In the genomic region with DNA sequence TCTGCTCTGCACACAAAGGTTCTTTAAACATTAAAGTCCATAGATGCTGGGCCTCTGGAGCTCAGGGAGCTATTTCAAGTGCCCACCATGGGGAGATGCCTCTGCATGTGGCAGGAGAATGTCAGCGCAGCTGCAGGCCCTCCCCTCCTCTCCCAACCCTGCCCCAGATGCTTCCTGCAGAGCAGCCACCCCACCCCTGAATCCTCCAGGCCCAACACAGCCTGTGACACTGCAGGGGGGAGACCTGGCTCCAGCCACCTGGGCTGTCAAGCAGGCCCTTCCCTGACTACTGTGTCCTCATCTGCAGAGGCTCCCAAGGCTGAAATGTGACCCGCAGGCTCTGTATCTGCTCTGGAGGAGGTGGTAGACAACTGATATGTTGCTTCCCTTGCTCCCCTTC, we compare ENCODE assay signal across 17 cellular contexts.
DNase-seq lines count a peak whose midpoint lies in the region; ATAC-seq, FAIRE-seq and TF ChIP-seq lines count a peak whose summit lies in the region.
"Had no signal": no experiment of that assay in that cellular context is flagged by ENCODE, and none has a peak within 500 bp of the region (broad histone marks: within the 10 kb centered on the region; RNA-seq: fewer than 3 reads in every experiment).

No MANE protein-coding gene starts in this region.

- no peak overlapping the region for H2AFZ ChIP-seq in IMR-90 (replicated peaks; ENCODE audit: low read length, poor library complexity)
- no peak overlapping the region for H2AFZ ChIP-seq in H1 (ENCODE audit: low read length)
- H2AFZ ChIP-seq: GM23248 had no signal

- H4K8ac ChIP-seq in IMR-90 (ENCODE audit: low read depth in 2 of 2, low read length in 2 of 2) (no peak overlapping the region), H1 (ENCODE audit: extremely low read depth, insufficient read depth, low read length) (no peak overlapping the region)

- no peak overlapping the region for H4K91ac ChIP-seq in IMR-90 (ENCODE audit: insufficient read depth, low read depth, low read length)
- H4K91ac ChIP-seq in H1 (replicated peaks; ENCODE audit: insufficient read length, low read length): no peak overlapping the region

- dilution Hi-C loops in IMR-90 (cut with HindIII; ENCODE audit: low sequenced_read_pairs, unreplicated experiment): no loop called here

- no peak overlapping the region for H3K18ac ChIP-seq in IMR-90 (ENCODE audit: low read depth, low read length)
- H3K18ac ChIP-seq in H1 (ENCODE audit: extremely low read depth, low read length): no peak overlapping the region

- DNase-seq in IMR-90: no peak
- no peak for DNase-seq in H1 (ENCODE audit: low read depth in 1 of 2, low spot score in 2 of 2)
- no peak for DNase-seq in upper lobe of right lung
- no peak for DNase-seq in NOMO-1 (lab: John Stamatoyannopoulos, UW; ENCODE audit: unreplicated experiment in 2 of 2)
- DNase-seq in left colon: no peak
- DNase-seq: CD8-positive, alpha-beta T cell; COR-L47; DMS153; DMS79 treated with DMSO at 0.1 percent for 48 hours; EL; GM23248 had no signal

- TF ChIP-seq RAD21 in IMR-90 (IDR thresholded peaks at IDR 0.05; ENCODE audit: low read length) (no peak), H1 (IDR thresholded peaks at IDR 0.05 in 1 of 2, conservative IDR thresholded peaks at IDR 0.05 in 1 of 2; ENCODE audit: low read depth in 2 of 2, low read length in 2 of 2) (no peak)

- H3K4me2 ChIP-seq in BLaER1 treated with 17β-estradiol and CSF1 and Interleukin-3, amounts not matched to agents 10 nM and 100 nM: peak overlapping the region in 8 of 11 experiments; percentile 18 to 58 (median 38); a peak in 14 of 22 replicates
- H3K4me2 ChIP-seq in IMR-90 (ENCODE audit: low read depth, low read length) (no peak overlapping the region), H1 (ENCODE audit: insufficient read depth in 1 of 2, low read depth in 2 of 2, low read length in 2 of 2) (no peak overlapping the region)

- BruUV-seq in IMR-90 (replicated peaks; lab: Mats Ljungman, UMichigan): no TSS peak

- H3K27ac ChIP-seq in BLaER1 treated with 17β-estradiol and CSF1 and Interleukin-3, amounts not matched to agents 10 nM and 100 nM: no peak overlapping the region
- H3K27ac ChIP-seq in IMR-90 (ENCODE audit: insufficient read depth, low read length) (no peak overlapping the region), H1 (ENCODE audit: low read depth, low read length) (no peak overlapping the region), upper lobe of right lung (no peak overlapping the region)
- H3K27ac ChIP-seq: GM23248 had no signal

- no peaks in the 10 kb centered on the region for H3K79me2 ChIP-seq in H1 (ENCODE audit: control insufficient read depth in 1 of 2, insufficient read depth in 2 of 2, low read length in 2 of 2)

- WGBS in IMR-90 (ENCODE audit: extremely low coverage in 2 of 2, insufficient read length in 1 of 2), 2 experiments: no CpG with 5 or more reads among the region's 2 CpGs
- 75% methylated on average over 1 of the region's 2 CpGs; no CpG with 5 or more reads in 1 of the 2 experiments for WGBS in H1 (ENCODE audit: extremely low coverage in 1 of 2, insufficient coverage in 1 of 2, insufficient read length in 1 of 2, insufficient replicate concordance in 2 of 2, low coverage in 1 of 2, low lambda C conversion rate in 2 of 2, missing lambda C conversion rate in 1 of 2), 2 experiments

- H3K14ac ChIP-seq in IMR-90 (replicated peaks; ENCODE audit: low read depth, low read length): no peak overlapping the region
- H3K14ac ChIP-seq in H1 (ENCODE audit: insufficient read length): no peak overlapping the region

- no peak overlapping the region for H3K9ac ChIP-seq in BLaER1 treated with 17β-estradiol and CSF1 and Interleukin-3, amounts not matched to agents 10 nM and 100 nM
- H3K9ac ChIP-seq in IMR-90 (ENCODE audit: low read depth, low read length) (no peak overlapping the region), H1 (replicated peaks in 1 of 4; ENCODE audit: extremely low read depth in 1 of 4, low read depth in 3 of 4, low read length in 3 of 4) (no peak overlapping the region)
- H3K9ac ChIP-seq: GM23248 had no signal

- no peak overlapping the region for H4K5ac ChIP-seq in IMR-90 (ENCODE audit: low read depth, low read length)
- no peak overlapping the region for H4K5ac ChIP-seq in H1 (ENCODE audit: insufficient read length, low read depth, low read length)

- H3K23ac ChIP-seq in IMR-90 (ENCODE audit: low read depth, low read length) (no peak overlapping the region), H1 (ENCODE audit: insufficient read length) (no peak overlapping the region)

- POLR2A ChIA-PET in IMR-90 (lab: Charles Lee; ENCODE audit: unreplicated experiment) (no interaction called here), H1 (lab: Charles Lee; ENCODE audit: partially characterized antibody) (interaction anchor here (1.6 kb wide), 1 partner anchor 10 kb away, joined by 5 read pairs; no protein-coding TSS in a partner anchor)

- no peaks in the 10 kb centered on the region for H3K27me3 ChIP-seq in BLaER1 treated with 17β-estradiol and CSF1 and Interleukin-3, amounts not matched to agents 10 nM and 100 nM
- H3K27me3 ChIP-seq in IMR-90 (ENCODE audit: control insufficient read depth, insufficient read depth, low read length) (no peaks in the 10 kb centered on the region), H1 (replicated peaks in 1 of 4; ENCODE audit: control insufficient read depth in 3 of 4, extremely low read depth in 1 of 4, insufficient read depth in 3 of 4, low read length in 3 of 4) (no peaks in the 10 kb centered on the region), upper lobe of right lung (no peaks in the 10 kb centered on the region)

- H3K36me3 ChIP-seq in BLaER1 treated with 17β-estradiol and CSF1 and Interleukin-3, amounts not matched to agents 10 nM and 100 nM: no peaks in the 10 kb centered on the region
- peaks cover 4% of the 10 kb centered on the region for H3K36me3 ChIP-seq in IMR-90 (ENCODE audit: control insufficient read depth, insufficient read depth, low read length)
- H3K36me3 ChIP-seq in H1 (ENCODE audit: control insufficient read depth in 2 of 4, insufficient read depth in 4 of 4, low read length in 3 of 4): no peaks in the 10 kb centered on the region
- no peaks in the 10 kb centered on the region for H3K36me3 ChIP-seq in upper lobe of right lung

- H3K4me3 ChIP-seq in BLaER1 treated with 17β-estradiol and CSF1 and Interleukin-3, amounts not matched to agents 10 nM and 100 nM: no peak overlapping the region
- H3K4me3 ChIP-seq in IMR-90 (ENCODE audit: insufficient read depth, low read depth, low read length): no peak overlapping the region
- H3K4me3 ChIP-seq in H1 (ENCODE audit: extremely low read depth in 1 of 4, insufficient read depth in 2 of 4, low read depth in 3 of 4, low read length in 4 of 4): no peak overlapping the region
- no peak overlapping the region for H3K4me3 ChIP-seq in upper lobe of right lung
- H3K4me3 ChIP-seq: GM23248 had no signal

- TF ChIP-seq CTCF in IMR-90 (conservative IDR thresholded peaks at IDR 0.05; ENCODE audit: low read depth, low read length) (no peak), H1 (IDR thresholded peaks at IDR 0.05; ENCODE audit: control extremely low read depth in 1 of 3, insufficient read depth in 1 of 3, low read depth in 1 of 3, low read length in 3 of 3) (no peak), upper lobe of right lung (IDR thresholded peaks at IDR 0.05) (no peak)

- peaks cover 12 to 23% of the 10 kb centered on the region in 2 experiments for H3K79me1 ChIP-seq in IMR-90 (ENCODE audit: low read depth in 1 of 2, low read length in 2 of 2)
- no peaks in the 10 kb centered on the region for H3K79me1 ChIP-seq in H1 (ENCODE audit: low read depth, low read length)

- TF ChIP-seq EP300 in H1 (IDR thresholded peaks at IDR 0.05; ENCODE audit: borderline replicate concordance in 1 of 2, low read depth in 2 of 2, low read length in 2 of 2): no peak

- H2BK20ac ChIP-seq in IMR-90 (ENCODE audit: low read depth, low read length): no peak overlapping the region
- peak overlapping the region; percentile 3; the same call in 1 of the 2 replicates for H2BK20ac ChIP-seq in H1 (ENCODE audit: low read length)

- FAIRE-seq in H1 (lab: Jason Lieb, UNC): no peak
- FAIRE-seq: A204.1, D721Med, G401.6, GM12891 had no signal

- ATAC-seq in IMR-90 (ENCODE audit: low read depth): no peak
- ATAC-seq in upper lobe of right lung: peak; percentile 24
- no peak for ATAC-seq in HG03039 (IDR thresholded peaks at IDR 0.05; ENCODE audit: unreplicated experiment)
- no peak for ATAC-seq in left colon
- ATAC-seq: CD8-positive, alpha-beta T cell had no signal

- H2BK12ac ChIP-seq in H1 (ENCODE audit: low read depth, low read length): no peak overlapping the region

- peaks cover 0 to 10% (median 6%) of the 10 kb centered on the region in 11 experiments; a peak in 9 of 22 replicates for H3K9me3 ChIP-seq in BLaER1 treated with 17β-estradiol and CSF1 and Interleukin-3, amounts not matched to agents 10 nM and 100 nM (replicated peaks in 1 of 11)
- H3K9me3 ChIP-seq in IMR-90 (ENCODE audit: control insufficient read depth, insufficient read depth, low read length): no peaks in the 10 kb centered on the region
- H3K9me3 ChIP-seq in H1 (ENCODE audit: insufficient read depth in 2 of 2, low read depth in 1 of 2, low read length in 1 of 2): peaks cover 0 to 4% of the 10 kb centered on the region in 2 experiments; a peak in 1 of 4 replicates
- H3K9me3 ChIP-seq in upper lobe of right lung: no peaks in the 10 kb centered on the region

- H3K9me1 ChIP-seq in IMR-90 (ENCODE audit: insufficient read depth, low read length): peaks cover 9% of the 10 kb centered on the region; the same call in 1 of the 2 replicates

- in situ Hi-C loops in IMR-90 (cut with MboI; ENCODE audit: low sequenced_read_pairs): no loop called here

- H2BK120ac ChIP-seq in IMR-90 (ENCODE audit: low read depth, low read length): no peak overlapping the region
- no peak overlapping the region for H2BK120ac ChIP-seq in H1 (replicated peaks; ENCODE audit: low read depth, low read length)

- H2BK5ac ChIP-seq in IMR-90 (ENCODE audit: low read depth, low read length, poor library complexity, severe bottlenecking) (no peak overlapping the region), H1 (ENCODE audit: low read depth, low read length) (no peak overlapping the region)

- H2BK15ac ChIP-seq in IMR-90 (ENCODE audit: low read depth, low read length): no peak overlapping the region
- no peak overlapping the region for H2BK15ac ChIP-seq in H1 (ENCODE audit: low read length)

- TF ChIP-seq POLR2A in IMR-90 (IDR thresholded peaks at IDR 0.05; ENCODE audit: low read depth, low read length) (no peak), H1 (IDR thresholded peaks at IDR 0.05; ENCODE audit: control extremely low read depth in 1 of 2, low read depth in 2 of 2, low read length in 2 of 2) (no peak)

- no peaks in the 10 kb centered on the region for H3K23me2 ChIP-seq in H1 (ENCODE audit: low read depth, low read length)

- H3K4me1 ChIP-seq in BLaER1 treated with 17β-estradiol and CSF1 and Interleukin-3, amounts not matched to agents 10 nM and 100 nM: peaks cover 0 to 20% (median 14%) of the 10 kb centered on the region in 10 experiments; a peak in 13 of 20 replicates
- H3K4me1 ChIP-seq in IMR-90 (ENCODE audit: control insufficient read depth, insufficient read depth, low read length) (peaks cover 11% of the 10 kb centered on the region), H1 (replicated peaks in 1 of 4; ENCODE audit: control insufficient read depth in 3 of 4, insufficient read depth in 4 of 4, low read length in 3 of 4) (no peaks in the 10 kb centered on the region), upper lobe of right lung (no peaks in the 10 kb centered on the region)

- H2AK5ac ChIP-seq in IMR-90 (ENCODE audit: low read depth, low read length) (no peak overlapping the region), H1 (ENCODE audit: low read depth, low read length) (no peak overlapping the region)

- peak overlapping the region; percentile 50 for H2AK9ac ChIP-seq in IMR-90 (replicated peaks; ENCODE audit: low read depth, low read length, poor library complexity)

- no peaks in the 10 kb centered on the region for H4K20me1 ChIP-seq in BLaER1 treated with 17β-estradiol and CSF1 and Interleukin-3, amounts not matched to agents 10 nM and 100 nM
- H4K20me1 ChIP-seq in IMR-90 (ENCODE audit: insufficient read depth, low read length): no peaks in the 10 kb centered on the region
- H4K20me1 ChIP-seq in H1 (replicated peaks in 1 of 2; ENCODE audit: control insufficient read depth in 1 of 2, insufficient read depth in 2 of 2, low read length in 2 of 2): no peaks in the 10 kb centered on the region

- H3K56ac ChIP-seq in IMR-90 (ENCODE audit: extremely low read depth, insufficient read depth, low read length) (no peak overlapping the region), H1 (replicated peaks; ENCODE audit: insufficient read length, low read depth, low read length) (no peak overlapping the region)

- intact Hi-C loops in IMR-90 (cut with micrococcal nuclease): loop anchor here (5.0 kb wide), 1 partner anchor 112 kb away; no protein-coding TSS in a partner anchor
- intact Hi-C loops in upper lobe of right lung (cut with DNase I): no loop called here
- intact Hi-C loops in left colon (cut with DNase I, micrococcal nuclease): no loop called here

- CTCF ChIA-PET in IMR-90 (lab: Yijun Ruan, JAX) (no interaction called here), H1 (lab: Charles Lee; ENCODE audit: partially characterized antibody) (interaction anchor here (1.5 to 1.8 kb wide), 2 partner anchors 9 kb away, joined by 4 to 5 read pairs; no protein-coding TSS in a partner anchor)

- no peak overlapping the region for H3K4ac ChIP-seq in IMR-90 (ENCODE audit: low read depth, low read length)
- H3K4ac ChIP-seq in H1 (replicated peaks; ENCODE audit: insufficient read length, low read depth, low read length): no peak overlapping the region

Comparison
In these comparisons a context has a peak if more than half of its experiments do, and no peak if none do; other contexts are left out.
1. H3K4me2 ChIP-seq: peak in BLaER1 treated with 17β-estradiol and CSF1 and Interleukin-3, amounts not matched to agents 10 nM and 100 nM (8 of 11); none in IMR-90 (single experiment) and H1 (0 of 2).